Comparison of ENCODE assay signal across 32 cellular contexts in the genomic region with DNA sequence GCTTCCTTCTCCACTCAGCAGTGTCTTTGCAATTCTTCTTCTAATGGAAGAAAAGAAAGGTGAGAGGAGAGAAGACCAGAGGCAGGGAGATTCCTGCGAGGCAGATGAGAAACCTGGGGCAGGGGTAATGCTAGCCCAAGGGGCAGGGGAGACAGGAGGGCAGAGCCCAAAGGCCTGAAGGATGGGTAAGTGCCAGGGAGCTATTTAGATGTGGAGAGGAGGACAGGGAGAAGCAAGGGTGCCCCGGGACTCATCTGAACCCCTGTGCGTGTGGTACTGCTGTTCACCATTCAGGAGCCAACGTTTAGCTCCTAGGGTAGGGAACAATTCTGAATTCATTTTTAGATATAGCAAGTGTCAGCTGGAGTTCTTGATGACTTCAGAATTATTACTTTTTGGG.
"Had no signal": no experiment of that assay in that cellular context is flagged by ENCODE, and none has a peak within 500 bp of the region (broad histone marks: within the 10 kb centered on the region; RNA-seq: fewer than 3 reads in every experiment).

No MANE protein-coding gene starts in this region.

- H3K27ac ChIP-seq: brain microvascular endothelial cell, epithelial cell of prostate, esophagus squamous epithelium, gastroesophageal sphincter, WERI-Rb-1 had no signal

- H3K27me3 ChIP-seq: gastroesophageal sphincter had no signal

- DNase-seq: activated B cell treated with CpG ODN at 0.5 μM for 24 hours; activated CD4-positive, alpha-beta T cell treated with anti-CD3 and anti-CD28 coated beads for 48 hours; activated CD4-positive, alpha-beta T cell treated with anti-CD3 and anti-CD28 coated beads, Interleukin-2, amount 50 U/mL, for 1 hour; activated CD4-positive, alpha-beta T cell treated with anti-CD3 and anti-CD28 coated beads, Interleukin-2, amount 50 U/mL, for 48 hours; activated CD8-positive, alpha-beta memory T cell treated with anti-CD3 and anti-CD28 coated beads for 24 hours; activated CD8-positive, alpha-beta T cell treated with anti-CD3 and anti-CD28 coated beads for 36 hours; activated effector memory CD4-positive, alpha-beta T cell treated with Interleukin-2 at 50 U/mL for 16 hours; activated gamma-delta T cell treated with Interleukin-2 at 50 U/mL for 16 hours; activated naive CD4-positive, alpha-beta T cell treated with anti-CD3 and anti-CD28 coated beads, Interleukin-2, amount 50 U/mL, for 16 hours; activated naive CD4-positive, alpha-beta T cell treated with Interleukin-2 at 50 U/mL for 16 hours; activated T-cell treated with anti-CD3 and anti-CD28 coated beads, Interleukin-2, amount 50 U/mL, for 4 hours; amniotic stem cell; anterior cingulate cortex; brain microvascular endothelial cell; cortex of kidney; dermis blood vessel endothelial cell; effector CD4-positive, alpha-beta T cell; effector memory CD8-positive, alpha-beta T cell; esophagus squamous epithelium; foreskin melanocyte; T-helper 1 cell; T-helper 17 cell; T1000; WERI-Rb-1 had no signal

- FAIRE-seq: astrocyte, bronchial epithelial cell, endometrium, endothelial cell of umbilical vein had no signal

- ATAC-seq: activated CD4-positive, CD25-positive, alpha-beta regulatory T cell treated with anti-CD3 and anti-CD28 coated beads, Interleukin-2, amount 50 U/mL, for 24 hours; activated CD8-positive, alpha-beta T cell treated with anti-CD3 and anti-CD28 coated beads for 36 hours; activated T-cell treated with anti-CD3 and anti-CD28 coated beads, Interleukin-2, amount 50 U/mL, for 4 hours; activated T-helper 17 cell treated with anti-CD3 and anti-CD28 coated beads, Interleukin-2, amount 50 U/mL, for 72 hours; effector memory CD8-positive, alpha-beta T cell; gastroesophageal sphincter; T-helper 17 cell had no signal

- H3K36me3 ChIP-seq: brain microvascular endothelial cell, esophagus squamous epithelium, gastroesophageal sphincter, WERI-Rb-1 had no signal

- H3K4me1 ChIP-seq: esophagus squamous epithelium, gastroesophageal sphincter had no signal

- H3K4me3 ChIP-seq: esophagus squamous epithelium, gastroesophageal sphincter had no signal
